Comparison of ENCODE assay signal across 24 cellular contexts in the genomic region with DNA sequence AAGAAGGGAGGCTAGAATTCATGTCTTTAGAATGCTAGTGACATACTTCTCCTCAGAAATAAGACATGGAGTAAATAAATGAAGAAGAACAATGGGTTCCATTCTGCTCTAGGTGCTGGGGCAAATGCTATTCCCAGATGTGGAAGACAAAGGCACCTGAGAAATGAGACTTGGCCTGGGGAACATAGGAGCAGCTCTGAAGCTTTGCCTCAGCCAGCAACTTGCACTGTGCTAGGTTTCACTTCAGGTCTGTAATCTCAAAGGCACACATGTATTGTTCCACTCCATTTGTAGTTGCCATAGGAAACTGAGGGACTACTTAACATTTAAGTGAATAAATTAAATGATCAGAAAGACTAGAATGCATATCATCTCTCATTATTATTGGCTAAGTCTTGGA.
"Had no signal": no experiment of that assay in that cellular context is flagged by ENCODE, and none has a peak within 500 bp of the region (broad histone marks: within the 10 kb centered on the region; RNA-seq: fewer than 3 reads in every experiment).

No MANE protein-coding gene starts in this region.

- H3K27ac Mint-ChIP-seq: activated CD4-positive, alpha-beta T cell treated with anti-CD3 and anti-CD28 coated beads, Interleukin-2, amount 10 ng/mL, durations not matched to agents 7 days and 5 days; activated naive CD4-positive, alpha-beta T cell treated with anti-CD3 and anti-CD28 coated beads, Interleukin-2, amount 10 ng/mL, durations not matched to agents 7 days and 5 days; activated naive CD8-positive, alpha-beta T cell treated with anti-CD3 and anti-CD28 coated beads, Interleukin-2, amount 50 U/mL, for 24 hours; nephron had no signal

- H3K9me3 Mint-ChIP-seq: nephron had no signal

- FAIRE-seq: endometrium, kidney had no signal

- H3K36me3 ChIP-seq: brain microvascular endothelial cell, colonic mucosa, spleen, upper lobe of right lung had no signal

- H3K4me1 Mint-ChIP-seq: activated CD4-positive, alpha-beta T cell treated with anti-CD3 and anti-CD28 coated beads, Interleukin-2, amount 10 ng/mL, durations not matched to agents 7 days and 5 days; activated naive CD4-positive, alpha-beta T cell treated with anti-CD3 and anti-CD28 coated beads, Interleukin-2, amount 10 ng/mL, durations not matched to agents 7 days and 5 days; activated naive CD8-positive, alpha-beta T cell treated with anti-CD3 and anti-CD28 coated beads, Interleukin-2, amount 50 U/mL, for 24 hours; nephron had no signal

- H3K9me3 ChIP-seq: colonic mucosa, spleen, upper lobe of right lung had no signal

- H3K4me1 ChIP-seq: colonic mucosa, spleen, upper lobe of right lung had no signal

- H3K4me3 ChIP-seq: colonic mucosa, lung, spleen, upper lobe of right lung had no signal

- H3K27me3 Mint-ChIP-seq: activated CD4-positive, alpha-beta T cell treated with anti-CD3 and anti-CD28 coated beads, Interleukin-2, amount 10 ng/mL, durations not matched to agents 7 days and 5 days; activated naive CD4-positive, alpha-beta T cell treated with anti-CD3 and anti-CD28 coated beads, Interleukin-2, amount 10 ng/mL, durations not matched to agents 7 days and 5 days; activated naive CD8-positive, alpha-beta T cell treated with anti-CD3 and anti-CD28 coated beads, Interleukin-2, amount 50 U/mL, for 24 hours had no signal

- H3K27ac ChIP-seq: brain microvascular endothelial cell, colonic mucosa, spleen, upper lobe of right lung had no signal

- DNase-seq: activated CD4-positive, alpha-beta T cell treated with anti-CD3 and anti-CD28 coated beads, Interleukin-2, amount 10 ng/mL, durations not matched to agents 7 days and 5 days; activated CD8-positive, alpha-beta memory T cell treated with anti-CD3 and anti-CD28 coated beads for 24 hours; activated CD8-positive, alpha-beta memory T cell treated with anti-CD3 and anti-CD28 coated beads, Interleukin-2, amount 50 U/mL, for 48 hours; activated effector memory CD4-positive, alpha-beta T cell treated with Interleukin-2 at 50 U/mL for 16 hours; activated naive CD4-positive, alpha-beta T cell treated with anti-CD3 and anti-CD28 coated beads, Interleukin-2, amount 10 ng/mL, durations not matched to agents 7 days and 5 days; activated naive CD8-positive, alpha-beta T cell treated with anti-CD3 and anti-CD28 coated beads, Interleukin-2, amount 50 U/mL, for 24 hours; activated T-cell treated with anti-CD3 and anti-CD28 coated beads, Interleukin-2, amount 50 U/mL, for 48 hours; aorta; brain microvascular endothelial cell; central memory CD4-positive, alpha-beta T cell; colonic mucosa; erythroblast; foreskin melanocyte; kidney; midbrain; nucleus accumbens; spleen; stimulated activated CD4-positive, alpha-beta T cell treated with anti-CD3 and anti-CD28 coated beads, Interleukin-4, amount 100 ng/mL, for 4 hours; stimulated activated naive CD4-positive, alpha-beta T cell; upper lobe of right lung had no signal

- H3K4me3 Mint-ChIP-seq: activated CD4-positive, alpha-beta T cell treated with anti-CD3 and anti-CD28 coated beads, Interleukin-2, amount 10 ng/mL, durations not matched to agents 7 days and 5 days; activated naive CD4-positive, alpha-beta T cell treated with anti-CD3 and anti-CD28 coated beads, Interleukin-2, amount 10 ng/mL, durations not matched to agents 7 days and 5 days; activated naive CD8-positive, alpha-beta T cell treated with anti-CD3 and anti-CD28 coated beads, Interleukin-2, amount 50 U/mL, for 24 hours; nephron had no signal

- H3K36me3 Mint-ChIP-seq: activated naive CD4-positive, alpha-beta T cell treated with anti-CD3 and anti-CD28 coated beads, Interleukin-2, amount 10 ng/mL, durations not matched to agents 7 days and 5 days had no signal

- H3K27me3 ChIP-seq: brain microvascular endothelial cell, colonic mucosa, spleen, upper lobe of right lung had no signal

- ATAC-seq: activated naive CD8-positive, alpha-beta T cell treated with anti-CD3 and anti-CD28 coated beads, Interleukin-2, amount 50 U/mL, for 24 hours; left lobe of liver; upper lobe of right lung had no signal
